In genomic region chr1:156700731-156701130, GRCh38 we compare ENCODE assay signal across 1 cellular context.
TF ChIP-seq lines count a peak whose summit lies in the region.

No MANE protein-coding gene starts in this region.

TF ChIP-seq in GM23338, 12 proteins besides CTCF, POLR2A, EP300 and RAD21 (continued from another document):
- TF ChIP-seq, protein P1, sequence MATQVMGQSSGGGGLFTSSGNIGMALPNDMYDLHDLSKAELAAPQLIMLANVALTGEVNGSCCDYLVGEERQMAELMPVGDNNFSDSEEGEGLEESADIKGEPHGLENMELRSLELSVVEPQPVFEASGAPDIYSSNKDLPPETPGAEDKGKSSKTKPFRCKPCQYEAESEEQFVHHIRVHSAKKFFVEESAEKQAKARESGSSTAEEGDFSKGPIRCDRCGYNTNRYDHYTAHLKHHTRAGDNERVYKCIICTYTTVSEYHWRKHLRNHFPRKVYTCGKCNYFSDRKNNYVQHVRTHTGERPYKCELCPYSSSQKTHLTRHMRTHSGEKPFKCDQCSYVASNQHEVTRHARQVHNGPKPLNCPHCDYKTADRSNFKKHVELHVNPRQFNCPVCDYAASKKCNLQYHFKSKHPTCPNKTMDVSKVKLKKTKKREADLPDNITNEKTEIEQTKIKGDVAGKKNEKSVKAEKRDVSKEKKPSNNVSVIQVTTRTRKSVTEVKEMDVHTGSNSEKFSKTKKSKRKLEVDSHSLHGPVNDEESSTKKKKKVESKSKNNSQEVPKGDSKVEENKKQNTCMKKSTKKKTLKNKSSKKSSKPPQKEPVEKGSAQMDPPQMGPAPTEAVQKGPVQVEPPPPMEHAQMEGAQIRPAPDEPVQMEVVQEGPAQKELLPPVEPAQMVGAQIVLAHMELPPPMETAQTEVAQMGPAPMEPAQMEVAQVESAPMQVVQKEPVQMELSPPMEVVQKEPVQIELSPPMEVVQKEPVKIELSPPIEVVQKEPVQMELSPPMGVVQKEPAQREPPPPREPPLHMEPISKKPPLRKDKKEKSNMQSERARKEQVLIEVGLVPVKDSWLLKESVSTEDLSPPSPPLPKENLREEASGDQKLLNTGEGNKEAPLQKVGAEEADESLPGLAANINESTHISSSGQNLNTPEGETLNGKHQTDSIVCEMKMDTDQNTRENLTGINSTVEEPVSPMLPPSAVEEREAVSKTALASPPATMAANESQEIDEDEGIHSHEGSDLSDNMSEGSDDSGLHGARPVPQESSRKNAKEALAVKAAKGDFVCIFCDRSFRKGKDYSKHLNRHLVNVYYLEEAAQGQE (IDR thresholded peaks at IDR 0.05; ENCODE audit: unreplicated experiment) = no peak
- TF ChIP-seq ZNF114 (CRISPR knock-in tag; IDR thresholded peaks at IDR 0.05) (no peak), ZNF331 (CRISPR knock-in tag; IDR thresholded peaks at IDR 0.05; ENCODE audit: low read depth) (no peak), STAT1 (IDR thresholded peaks at IDR 0.05; ENCODE audit: unreplicated experiment) (no peak), JUNB (IDR thresholded peaks at IDR 0.05; ENCODE audit: unreplicated experiment) (no peak)
- TF ChIP-seq, protein P2, sequence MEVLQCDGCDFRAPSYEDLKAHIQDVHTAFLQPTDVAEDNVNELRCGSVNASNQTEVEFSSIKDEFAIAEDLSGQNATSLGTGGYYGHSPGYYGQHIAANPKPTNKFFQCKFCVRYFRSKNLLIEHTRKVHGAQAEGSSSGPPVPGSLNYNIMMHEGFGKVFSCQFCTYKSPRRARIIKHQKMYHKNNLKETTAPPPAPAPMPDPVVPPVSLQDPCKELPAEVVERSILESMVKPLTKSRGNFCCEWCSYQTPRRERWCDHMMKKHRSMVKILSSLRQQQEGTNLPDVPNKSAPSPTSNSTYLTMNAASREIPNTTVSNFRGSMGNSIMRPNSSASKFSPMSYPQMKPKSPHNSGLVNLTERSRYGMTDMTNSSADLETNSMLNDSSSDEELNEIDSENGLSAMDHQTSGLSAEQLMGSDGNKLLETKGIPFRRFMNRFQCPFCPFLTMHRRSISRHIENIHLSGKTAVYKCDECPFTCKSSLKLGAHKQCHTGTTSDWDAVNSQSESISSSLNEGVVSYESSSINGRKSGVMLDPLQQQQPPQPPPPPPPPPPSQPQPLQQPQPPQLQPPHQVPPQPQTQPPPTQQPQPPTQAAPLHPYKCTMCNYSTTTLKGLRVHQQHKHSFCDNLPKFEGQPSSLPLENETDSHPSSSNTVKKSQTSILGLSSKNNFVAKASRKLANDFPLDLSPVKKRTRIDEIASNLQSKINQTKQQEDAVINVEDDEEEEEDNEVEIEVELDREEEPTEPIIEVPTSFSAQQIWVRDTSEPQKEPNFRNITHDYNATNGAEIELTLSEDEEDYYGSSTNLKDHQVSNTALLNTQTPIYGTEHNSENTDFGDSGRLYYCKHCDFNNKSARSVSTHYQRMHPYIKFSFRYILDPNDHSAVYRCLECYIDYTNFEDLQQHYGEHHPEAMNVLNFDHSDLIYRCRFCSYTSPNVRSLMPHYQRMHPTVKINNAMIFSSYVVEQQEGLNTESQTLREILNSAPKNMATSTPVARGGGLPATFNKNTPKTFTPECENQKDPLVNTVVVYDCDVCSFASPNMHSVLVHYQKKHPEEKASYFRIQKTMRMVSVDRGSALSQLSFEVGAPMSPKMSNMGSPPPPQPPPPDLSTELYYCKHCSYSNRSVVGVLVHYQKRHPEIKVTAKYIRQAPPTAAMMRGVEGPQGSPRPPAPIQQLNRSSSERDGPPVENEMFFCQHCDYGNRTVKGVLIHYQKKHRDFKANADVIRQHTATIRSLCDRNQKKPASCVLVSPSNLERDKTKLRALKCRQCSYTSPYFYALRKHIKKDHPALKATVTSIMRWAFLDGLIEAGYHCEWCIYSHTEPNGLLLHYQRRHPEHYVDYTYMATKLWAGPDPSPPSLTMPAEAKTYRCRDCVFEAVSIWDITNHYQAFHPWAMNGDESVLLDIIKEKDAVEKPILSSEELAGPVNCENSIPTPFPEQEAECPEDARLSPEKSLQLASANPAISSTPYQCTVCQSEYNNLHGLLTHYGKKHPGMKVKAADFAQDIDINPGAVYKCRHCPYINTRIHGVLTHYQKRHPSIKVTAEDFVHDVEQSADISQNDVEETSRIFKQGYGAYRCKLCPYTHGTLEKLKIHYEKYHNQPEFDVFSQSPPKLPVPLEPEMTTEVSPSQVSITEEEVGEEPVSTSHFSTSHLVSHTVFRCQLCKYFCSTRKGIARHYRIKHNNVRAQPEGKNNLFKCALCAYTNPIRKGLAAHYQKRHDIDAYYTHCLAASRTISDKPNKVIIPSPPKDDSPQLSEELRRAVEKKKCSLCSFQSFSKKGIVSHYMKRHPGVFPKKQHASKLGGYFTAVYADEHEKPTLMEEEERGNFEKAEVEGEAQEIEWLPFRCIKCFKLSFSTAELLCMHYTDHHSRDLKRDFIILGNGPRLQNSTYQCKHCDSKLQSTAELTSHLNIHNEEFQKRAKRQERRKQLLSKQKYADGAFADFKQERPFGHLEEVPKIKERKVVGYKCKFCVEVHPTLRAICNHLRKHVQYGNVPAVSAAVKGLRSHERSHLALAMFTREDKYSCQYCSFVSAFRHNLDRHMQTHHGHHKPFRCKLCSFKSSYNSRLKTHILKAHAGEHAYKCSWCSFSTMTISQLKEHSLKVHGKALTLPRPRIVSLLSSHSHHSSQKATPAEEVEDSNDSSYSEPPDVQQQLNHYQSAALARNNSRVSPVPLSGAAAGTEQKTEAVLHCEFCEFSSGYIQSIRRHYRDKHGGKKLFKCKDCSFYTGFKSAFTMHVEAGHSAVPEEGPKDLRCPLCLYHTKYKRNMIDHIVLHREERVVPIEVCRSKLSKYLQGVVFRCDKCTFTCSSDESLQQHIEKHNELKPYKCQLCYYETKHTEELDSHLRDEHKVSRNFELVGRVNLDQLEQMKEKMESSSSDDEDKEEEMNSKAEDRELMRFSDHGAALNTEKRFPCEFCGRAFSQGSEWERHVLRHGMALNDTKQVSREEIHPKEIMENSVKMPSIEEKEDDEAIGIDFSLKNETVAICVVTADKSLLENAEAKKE (CRISPR knock-in tag; IDR thresholded peaks at IDR 0.05) = no peak
TF ChIP-seq in GM23338: peak in this region for 0.
